19 cellular contexts compared by ENCODE assay signal in genomic region chr2:173623411-173624076, GRCh38.
"Had no signal": no experiment of that assay in that cellular context is flagged by ENCODE, and none has a peak within 500 bp of the region (broad histone marks: within the 10 kb centered on the region; RNA-seq: fewer than 3 reads in every experiment).

No MANE protein-coding gene starts in this region.

- H3K9me3 Mint-ChIP-seq: activated CD4-positive, alpha-beta memory T cell treated with anti-CD3 and anti-CD28 coated beads for 36 hours; dendritic cell treated with granulocyte-macrophage colony-stimulating factor and Interleukin-4, amounts not matched to agents 40 ng/mL and 50 ng/mL, for 4 days had no signal

- H3K4me3 Mint-ChIP-seq: activated CD4-positive, alpha-beta memory T cell treated with anti-CD3 and anti-CD28 coated beads for 36 hours; activated CD4-positive, alpha-beta T cell treated with anti-CD3 and anti-CD28 coated beads for 36 hours; activated CD8-positive, alpha-beta memory T cell treated with anti-CD3 and anti-CD28 coated beads, Interleukin-2, amount 10 ng/mL, durations not matched to agents 7 days and 5 days; activated naive CD8-positive, alpha-beta T cell; dendritic cell treated with granulocyte-macrophage colony-stimulating factor and Interleukin-4, amounts not matched to agents 40 ng/mL and 50 ng/mL, for 4 days; naive B cell had no signal

- H3K27ac Mint-ChIP-seq: activated CD4-positive, alpha-beta memory T cell treated with anti-CD3 and anti-CD28 coated beads for 36 hours; activated CD4-positive, alpha-beta T cell treated with anti-CD3 and anti-CD28 coated beads for 36 hours; activated CD8-positive, alpha-beta memory T cell treated with anti-CD3 and anti-CD28 coated beads, Interleukin-2, amount 10 ng/mL, durations not matched to agents 7 days and 5 days; activated naive CD8-positive, alpha-beta T cell; dendritic cell treated with granulocyte-macrophage colony-stimulating factor and Interleukin-4, amounts not matched to agents 40 ng/mL and 50 ng/mL, for 4 days; naive B cell had no signal

- H3K4me3 ChIP-seq: esophagus squamous epithelium, hepatocyte, tibial nerve, uterus had no signal

- H3K27me3 Mint-ChIP-seq: activated CD8-positive, alpha-beta memory T cell treated with anti-CD3 and anti-CD28 coated beads, Interleukin-2, amount 10 ng/mL, durations not matched to agents 7 days and 5 days; dendritic cell treated with granulocyte-macrophage colony-stimulating factor and Interleukin-4, amounts not matched to agents 40 ng/mL and 50 ng/mL, for 4 days had no signal

- DNase-seq: activated CD4-positive, alpha-beta memory T cell treated with anti-CD3 and anti-CD28 coated beads for 36 hours; activated CD4-positive, alpha-beta T cell treated with anti-CD3 and anti-CD28 coated beads for 36 hours; activated CD8-positive, alpha-beta memory T cell treated with anti-CD3 and anti-CD28 coated beads, Interleukin-2, amount 10 ng/mL, durations not matched to agents 7 days and 5 days; effector CD8-positive, alpha-beta T cell; esophagus squamous epithelium; left ventricle myocardium superior; naive B cell; nucleus accumbens; stimulated activated CD4-positive, alpha-beta T cell treated with anti-CD3 and anti-CD28 coated beads, Interleukin-12 subunit alpha, Interleukin-12 subunit beta, amount 100 ng/mL, for 4 hours; stimulated activated CD4-positive, alpha-beta T cell treated with anti-CD3 and anti-CD28 coated beads, Interleukin-1b, Interleukin-23, amount 100 ng/mL, for 48 hours; stimulated activated CD8-positive, alpha-beta memory T cell treated with anti-CD3 and anti-CD28 coated beads, Interleukin-4, amount 100 ng/mL, for 48 hours; stimulated activated naive CD8-positive, alpha-beta T cell treated with anti-CD3 and anti-CD28 coated beads, Interleukin-15, Interleukin-2, amounts not matched to agents 100 U/mL and 50 U/mL, for 24 hours; substantia nigra; uterus had no signal

- H3K27me3 ChIP-seq: esophagus squamous epithelium, hepatocyte, tibial nerve, uterus had no signal

- FAIRE-seq: endothelial cell of umbilical vein had no signal

- H3K36me3 ChIP-seq: esophagus squamous epithelium, tibial nerve, uterus had no signal

- H3K27ac ChIP-seq: esophagus squamous epithelium, hepatocyte, tibial nerve, uterus had no signal

- H3K36me3 Mint-ChIP-seq: activated CD4-positive, alpha-beta memory T cell treated with anti-CD3 and anti-CD28 coated beads for 36 hours; activated CD8-positive, alpha-beta memory T cell treated with anti-CD3 and anti-CD28 coated beads, Interleukin-2, amount 10 ng/mL, durations not matched to agents 7 days and 5 days; activated naive CD8-positive, alpha-beta T cell had no signal

- ATAC-seq: activated CD4-positive, alpha-beta T cell treated with anti-CD3 and anti-CD28 coated beads for 36 hours; activated CD8-positive, alpha-beta memory T cell treated with anti-CD3 and anti-CD28 coated beads, Interleukin-2, amount 10 ng/mL, durations not matched to agents 7 days and 5 days; left ventricle myocardium superior; stimulated activated naive CD8-positive, alpha-beta T cell treated with anti-CD3 and anti-CD28 coated beads, Interleukin-15, Interleukin-2, amounts not matched to agents 100 U/mL and 50 U/mL, for 24 hours had no signal

- H3K4me1 Mint-ChIP-seq: activated CD4-positive, alpha-beta T cell treated with anti-CD3 and anti-CD28 coated beads for 36 hours; activated CD8-positive, alpha-beta memory T cell treated with anti-CD3 and anti-CD28 coated beads, Interleukin-2, amount 10 ng/mL, durations not matched to agents 7 days and 5 days; naive B cell had no signal

- H3K9me3 ChIP-seq: esophagus squamous epithelium, uterus had no signal

- H3K4me1 ChIP-seq: esophagus squamous epithelium, tibial nerve, uterus had no signal
